Comparison of ENCODE assay signal across 11 cellular contexts in the genomic region with DNA sequence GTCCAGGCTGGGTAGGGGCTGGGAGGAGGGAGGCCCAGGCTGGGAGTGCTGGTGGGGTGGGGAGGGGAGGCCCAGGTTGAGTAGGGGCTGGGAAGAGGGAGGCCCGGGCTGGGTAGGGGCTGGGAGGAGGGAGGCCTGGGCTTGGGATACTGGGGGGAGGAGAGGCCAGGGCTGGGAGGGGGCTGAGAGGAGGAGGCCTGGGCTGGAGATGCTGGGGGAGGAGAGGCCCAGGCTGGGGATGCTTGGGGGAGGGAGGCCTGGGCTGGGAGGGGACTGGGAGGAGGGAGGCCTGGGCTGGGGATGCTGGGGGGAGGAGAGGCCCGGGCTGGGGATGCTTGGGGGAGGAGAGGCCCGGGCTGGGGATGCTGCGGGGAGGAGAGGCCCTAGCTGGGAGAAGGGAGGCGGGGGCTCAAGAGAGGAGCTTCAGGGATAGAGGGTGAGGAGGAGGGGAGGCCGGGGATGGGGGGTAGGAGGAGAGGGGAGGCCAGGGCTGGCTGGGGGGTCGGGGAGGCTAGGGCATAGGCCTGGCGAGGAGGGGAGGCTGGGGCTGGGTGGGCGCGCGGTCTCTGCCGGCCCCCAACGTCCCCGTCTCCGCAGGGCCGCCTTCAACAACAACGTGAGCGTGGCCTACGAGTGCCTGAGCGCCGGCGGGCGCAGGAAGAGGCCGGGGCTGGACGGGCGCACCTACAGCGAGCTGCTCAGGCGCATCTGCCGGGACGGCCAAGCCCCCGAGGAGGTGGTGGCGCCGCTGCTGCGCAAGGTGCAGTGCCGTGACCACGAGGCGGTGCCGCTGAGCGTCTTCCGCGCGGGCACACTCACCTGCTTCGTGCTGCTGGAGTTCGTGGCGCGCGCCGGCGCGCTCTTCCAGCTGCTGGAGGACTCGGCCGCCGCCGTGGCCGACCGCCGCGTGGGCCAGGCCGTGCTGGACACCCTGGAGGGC. TPM values are rescaled to one million over a fixed set of nuclear protein-coding genes. Genes with fewer than 3 reads are reported as not detected.
DNase-seq lines count a peak whose midpoint lies in the region; ATAC-seq, FAIRE-seq and TF ChIP-seq lines count a peak whose summit lies in the region.
"Had no signal": no experiment of that assay in that cellular context is flagged by ENCODE, and none has a peak within 500 bp of the region (broad histone marks: within the 10 kb centered on the region; RNA-seq: fewer than 3 reads in every experiment).

No MANE protein-coding gene starts in this region.

- H2AFZ ChIP-seq in H1 (ENCODE audit: low read length) = no peak overlapping the region

- intact Hi-C loops in CD4-positive, alpha-beta T cell (cut with DNase I, micrococcal nuclease) = loop anchor here in 1 of 2 experiments (1.0 kb wide), 1 partner anchor 13 kb away; a partner anchor contains a TSS

- peak overlapping the region in 1 of 4 experiments; percentile 34; a peak in 1 of 8 replicates for H3K4me3 ChIP-seq in H1 (ENCODE audit: extremely low read depth in 1 of 4, insufficient read depth in 2 of 4, low read depth in 3 of 4, low read length in 4 of 4)
- H3K4me3 ChIP-seq: suprapubic skin had no signal

- no peak overlapping the region for H2BK5ac ChIP-seq in H1 (ENCODE audit: low read depth, low read length)

- no peak overlapping the region for H2BK15ac ChIP-seq in H1 (ENCODE audit: low read length)

- peak; percentile 91 for ATAC-seq in CD4-positive, alpha-beta T cell (ENCODE audit: poor library complexity)
- no peak for ATAC-seq in HG03097 (IDR thresholded peaks at IDR 0.05; ENCODE audit: low FRiP score, unreplicated experiment)

- peak in 1 of 2 experiments; percentile 7; a peak in 1 of 4 replicates for TF ChIP-seq RAD21 in H1 (IDR thresholded peaks at IDR 0.05 in 1 of 2, conservative IDR thresholded peaks at IDR 0.05 in 1 of 2; ENCODE audit: low read depth in 2 of 2, low read length in 2 of 2)

- no peak overlapping the region for H3K27ac Mint-ChIP-seq in CD4-positive, alpha-beta T cell
- no peak overlapping the region for H3K27ac Mint-ChIP-seq in progenitor cell of endocrine pancreas

- H2BK120ac ChIP-seq in H1 (replicated peaks; ENCODE audit: low read depth, low read length) = no peak overlapping the region

- peaks cover 13% of the 10 kb centered on the region for H3K4me1 Mint-ChIP-seq in CD4-positive, alpha-beta T cell (ENCODE audit: low read depth)
- H3K4me1 Mint-ChIP-seq in progenitor cell of endocrine pancreas (ENCODE audit: low read depth) = peaks cover 7% of the 10 kb centered on the region

- FAIRE-seq in H1 (lab: Jason Lieb, UNC) = no peak

- H3K4me1 ChIP-seq in H1 (replicated peaks in 1 of 4; ENCODE audit: control insufficient read depth in 3 of 4, insufficient read depth in 4 of 4, low read length in 3 of 4) = no peaks in the 10 kb centered on the region
- H3K4me1 ChIP-seq: suprapubic skin had no signal

- H4K5ac ChIP-seq in H1 (ENCODE audit: insufficient read length, low read depth, low read length) = no peak overlapping the region

- no peak for TF ChIP-seq EP300 in H1 (IDR thresholded peaks at IDR 0.05; ENCODE audit: borderline replicate concordance in 1 of 2, low read depth in 2 of 2, low read length in 2 of 2)

- H3K23me2 ChIP-seq in H1 (ENCODE audit: low read depth, low read length) = no peaks in the 10 kb centered on the region

- WGBS in H1 (ENCODE audit: extremely low coverage in 1 of 2, insufficient coverage in 1 of 2, insufficient read length in 1 of 2, insufficient replicate concordance in 2 of 2, low coverage in 1 of 2, low lambda C conversion rate in 2 of 2, missing lambda C conversion rate in 1 of 2), 2 experiments = 37% methylated on average over 28 of the region's 59 CpGs; no CpG with 5 or more reads in 1 of the 2 experiments

- H2BK12ac ChIP-seq in H1 (ENCODE audit: low read depth, low read length) = no peak overlapping the region

- H3K9ac ChIP-seq in H1 (replicated peaks in 1 of 4; ENCODE audit: extremely low read depth in 1 of 4, low read depth in 3 of 4, low read length in 3 of 4) = no peak overlapping the region

- peak overlapping the region; percentile 48; the same call in 1 of the 2 replicates for H3K18ac ChIP-seq in H1 (ENCODE audit: extremely low read depth, low read length)

- CTCF ChIA-PET in CD4-positive, alpha-beta T cell (lab: Charles Lee) = interaction anchor here (0.6 to 1.4 kb wide), 5 partner anchors 8 to 53 kb away, joined by 3 to 13 read pairs (median 4); a partner anchor contains a TSS
- CTCF ChIA-PET in H1 (lab: Charles Lee; ENCODE audit: partially characterized antibody) = interaction anchor here (0.9 to 1.6 kb wide), 4 partner anchors 8 to 57 kb away, joined by 3 to 8 read pairs (median 4); a partner anchor contains a TSS

- TF ChIP-seq CTCF in CD4-positive, alpha-beta T cell (IDR thresholded peaks at IDR 0.05) = peak; percentile 17
- TF ChIP-seq CTCF in H1 (IDR thresholded peaks at IDR 0.05; ENCODE audit: control extremely low read depth in 1 of 3, insufficient read depth in 1 of 3, low read depth in 1 of 3, low read length in 3 of 3) = peak; percentile 12 to 47 (median 30); a peak in 3 of 4 replicates
- TF ChIP-seq CTCF in progenitor cell of endocrine pancreas (IDR thresholded peaks at IDR 0.05; ENCODE audit: unreplicated experiment) = peak; percentile 25

- no peak overlapping the region for H3K23ac ChIP-seq in H1 (ENCODE audit: insufficient read length)

- H4K20me1 ChIP-seq in H1 (replicated peaks in 1 of 2; ENCODE audit: control insufficient read depth in 1 of 2, insufficient read depth in 2 of 2, low read length in 2 of 2) = peaks cover 0 to 5% of the 10 kb centered on the region in 2 experiments

- no peak overlapping the region for H2BK20ac ChIP-seq in H1 (ENCODE audit: low read length)

- H3K27ac ChIP-seq in CD4-positive, alpha-beta T cell (ENCODE audit: low read depth, low read length) = peak overlapping the region; percentile 29
- H3K27ac ChIP-seq in H1 (ENCODE audit: low read depth, low read length) = no peak overlapping the region
- H3K27ac ChIP-seq: suprapubic skin had no signal

- no peaks in the 10 kb centered on the region for H3K79me2 ChIP-seq in H1 (ENCODE audit: control insufficient read depth in 1 of 2, insufficient read depth in 2 of 2, low read length in 2 of 2)

- DNase-seq in CD4-positive, alpha-beta T cell = peak; percentile 53 to 78 (median 64)
- DNase-seq in activated CD4-positive, alpha-beta T cell treated with anti-CD3 and anti-CD28 coated beads for 48 hours = peak; percentile 63
- DNase-seq in H1 (ENCODE audit: low read depth in 1 of 2, low spot score in 2 of 2) (peak in 1 of 2 experiments; percentile 75), progenitor cell of endocrine pancreas (ENCODE audit: low spot score, unreplicated experiment) (no peak), NCI-H1417 (lab: John Stamatoyannopoulos, UW) (no peak), GM19240 (ENCODE audit: insufficient read length, low spot score) (no peak), DMS 273 (lab: John Stamatoyannopoulos, UW; ENCODE audit: unreplicated experiment) (no peak)
- DNase-seq: midbrain, NCI-H2171 had no signal

- peak overlapping the region; percentile 57 for H4K8ac ChIP-seq in H1 (ENCODE audit: extremely low read depth, insufficient read depth, low read length)

- H3K56ac ChIP-seq in H1 (replicated peaks; ENCODE audit: insufficient read length, low read depth, low read length) = no peak overlapping the region

- no peak overlapping the region for H2AK5ac ChIP-seq in H1 (ENCODE audit: low read depth, low read length)

- peaks cover 5% of the 10 kb centered on the region; the same call in 1 of the 2 replicates for H3K79me1 ChIP-seq in H1 (ENCODE audit: low read depth, low read length)

- TF ChIP-seq POLR2A in H1 (IDR thresholded peaks at IDR 0.05; ENCODE audit: control extremely low read depth in 1 of 2, low read depth in 2 of 2, low read length in 2 of 2) = no peak

- H3K27me3 ChIP-seq in CD4-positive, alpha-beta T cell (ENCODE audit: control insufficient read depth, insufficient read depth, low read length) = no peaks in the 10 kb centered on the region
- 0 out of 7 replicates have a peak, but pooled peaks cover 0 to 5% (median 0%) of the 10 kb centered on the region in 4 experiments for H3K27me3 ChIP-seq in H1 (replicated peaks in 1 of 4; ENCODE audit: control insufficient read depth in 3 of 4, extremely low read depth in 1 of 4, insufficient read depth in 3 of 4, low read length in 3 of 4)
- H3K27me3 ChIP-seq: suprapubic skin had no signal

- H4K91ac ChIP-seq in H1 (replicated peaks; ENCODE audit: insufficient read length, low read length) = no peak overlapping the region

- H3K27me3 Mint-ChIP-seq in CD4-positive, alpha-beta T cell = no peaks in the 10 kb centered on the region
- peaks cover 12% of the 10 kb centered on the region for H3K27me3 Mint-ChIP-seq in progenitor cell of endocrine pancreas

- no peaks in the 10 kb centered on the region for H3K9me3 Mint-ChIP-seq in CD4-positive, alpha-beta T cell
- H3K9me3 Mint-ChIP-seq in progenitor cell of endocrine pancreas (ENCODE audit: low read depth) = no peaks in the 10 kb centered on the region

- no peak overlapping the region for H3K4me3 Mint-ChIP-seq in CD4-positive, alpha-beta T cell
- H3K4me3 Mint-ChIP-seq in progenitor cell of endocrine pancreas (ENCODE audit: low read depth) = no peak overlapping the region

- no peak overlapping the region for H3K4ac ChIP-seq in H1 (replicated peaks; ENCODE audit: insufficient read length, low read depth, low read length)

- no peaks in the 10 kb centered on the region for H3K9me3 ChIP-seq in CD4-positive, alpha-beta T cell (ENCODE audit: control insufficient read depth, low read length)
- H3K9me3 ChIP-seq in H1 (ENCODE audit: insufficient read depth in 2 of 2, low read depth in 1 of 2, low read length in 1 of 2) = peaks cover 10 to 21% of the 10 kb centered on the region in 2 experiments; a peak in 2 of 4 replicates
- H3K9me3 ChIP-seq: suprapubic skin had no signal

- POLR2A ChIA-PET in CD4-positive, alpha-beta T cell (lab: Charles Lee) = interaction anchor here (1.0 to 4.3 kb wide), 2 partner anchors 8 to 13 kb away, joined by 5 to 35 read pairs; a partner anchor contains a TSS
- POLR2A ChIA-PET in H1 (lab: Charles Lee; ENCODE audit: partially characterized antibody) = interaction anchor here (0.6 to 5.7 kb wide), 11 partner anchors 9 to 174 kb away, joined by 3 to 36 read pairs (median 3); a partner anchor contains a TSS

- no peaks in the 10 kb centered on the region for H3K36me3 Mint-ChIP-seq in CD4-positive, alpha-beta T cell (ENCODE audit: low read depth)
- peaks cover 11% of the 10 kb centered on the region for H3K36me3 Mint-ChIP-seq in progenitor cell of endocrine pancreas (ENCODE audit: insufficient read depth)

- H3K36me3 ChIP-seq in H1 (ENCODE audit: control insufficient read depth in 2 of 4, insufficient read depth in 4 of 4, low read length in 3 of 4) = peaks cover 3 to 7% (median 5%) of the 10 kb centered on the region in 4 experiments; a peak in 4 of 8 replicates
- H3K36me3 ChIP-seq: suprapubic skin had no signal

- no peak overlapping the region for H3K14ac ChIP-seq in H1 (ENCODE audit: insufficient read length)

- 0 out of 4 replicates have a peak overlapping the region, but pooled peaks of 1 of the 2 experiments have one; percentile 28 for H3K4me2 ChIP-seq in H1 (ENCODE audit: insufficient read depth in 1 of 2, low read depth in 2 of 2, low read length in 2 of 2)

RNA-seq across cellular contexts. Expression of a gene that starts 11.3 kb away (rescaled TPM):
- total RNA-seq in CD4-positive, alpha-beta T cell = 10 to 100 TPM; 17.2 to 18.2 TPM
- 9.1 and 10.2 TPM in 2 replicates for total RNA-seq in H1 (2021; fragmentation: NEBNext Ultra II Directional; extraction: Animal tissue kit (Norgen Biotek cat#: 25700))
- polyA plus RNA-seq in H1 (2011; rRNA removed) = 10.6 and 11.8 TPM in 2 replicates
- 12.2 TPM for polyA plus RNA-seq in H1 (2011; cell fraction: cytosol; rRNA removed)
- 8.0 TPM for polyA plus RNA-seq in H1 (2011; cell fraction: nucleus; rRNA removed)
- 3.4 to 7.4 TPM (median 7.1 TPM) in 4 replicates for polyA plus RNA-seq in H1 (2012, experiment 1 of 2)
- 2.8 TPM for polyA plus RNA-seq in H1 (2012, experiment 2 of 2)
- 4.2 TPM for polyA plus RNA-seq in H1 (2013, experiment 1 of 2)
- polyA plus RNA-seq in H1 (2013, experiment 2 of 2) = 4.2 TPM
- polyA minus RNA-seq in H1 (2011; rRNA and poly(A)+ RNA removed) = 0.59 and 0.60 TPM in 2 replicates
- 3.4 TPM for polyA minus RNA-seq in H1 (2011; cell fraction: cytosol; rRNA and poly(A)+ RNA removed)
- 6.8 TPM for polyA minus RNA-seq in H1 (2011; cell fraction: nucleus; rRNA and poly(A)+ RNA removed)
- total RNA-seq in progenitor cell of endocrine pancreas = 16.4 and 18.0 TPM in 2 replicates

RNA-seq across cellular contexts. Expression of a gene that starts 13.0 kb away (rescaled TPM):
- 10 to 100 TPM; 38.5 to 43.4 TPM for total RNA-seq in CD4-positive, alpha-beta T cell
- 129 and 133 TPM in 2 replicates for total RNA-seq in H1 (2021; fragmentation: NEBNext Ultra II Directional; extraction: Animal tissue kit (Norgen Biotek cat#: 25700))
- polyA plus RNA-seq in H1 (2011; rRNA removed) = 95.9 and 152 TPM in 2 replicates
- polyA plus RNA-seq in H1 (2011; cell fraction: cytosol; rRNA removed) = 118 TPM
- 164 TPM for polyA plus RNA-seq in H1 (2011; cell fraction: nucleus; rRNA removed)
- 96.1 to 118 TPM (median 105 TPM) in 4 replicates for polyA plus RNA-seq in H1 (2012, experiment 1 of 2)
- polyA plus RNA-seq in H1 (2012, experiment 2 of 2) = 88.6 TPM
- 91.1 TPM for polyA plus RNA-seq in H1 (2013, experiment 1 of 2)
- polyA plus RNA-seq in H1 (2013, experiment 2 of 2) = 90.3 TPM
- 24.6 and 40.1 TPM in 2 replicates for polyA minus RNA-seq in H1 (2011; rRNA and poly(A)+ RNA removed)
- polyA minus RNA-seq in H1 (2011; cell fraction: cytosol; rRNA and poly(A)+ RNA removed) = 50.3 TPM
- polyA minus RNA-seq in H1 (2011; cell fraction: nucleus; rRNA and poly(A)+ RNA removed) = 45.6 TPM
- 96.9 and 100 TPM in 2 replicates for total RNA-seq in progenitor cell of endocrine pancreas

RNA-seq across cellular contexts. Expression of a gene that starts 22.3 kb away (rescaled TPM):
- total RNA-seq in CD4-positive, alpha-beta T cell = under 1 TPM; 0.20 to 0.91 TPM
- total RNA-seq in H1 (2021; fragmentation: NEBNext Ultra II Directional; extraction: Animal tissue kit (Norgen Biotek cat#: 25700)) = 3.0 and 3.1 TPM in 2 replicates
- polyA plus RNA-seq in H1 (2011; rRNA removed) = 2.3 and 5.3 TPM in 2 replicates
- 2.9 TPM for polyA plus RNA-seq in H1 (2011; cell fraction: cytosol; rRNA removed)
- polyA plus RNA-seq in H1 (2011; cell fraction: nucleus; rRNA removed) = 6.2 TPM
- 1.3 to 3.4 TPM (median 2.3 TPM) in 4 replicates for polyA plus RNA-seq in H1 (2012, experiment 1 of 2)
- polyA plus RNA-seq in H1 (2012, experiment 2 of 2) = 1.0 TPM
- 2.6 TPM for polyA plus RNA-seq in H1 (2013, experiment 1 of 2)
- 2.6 TPM for polyA plus RNA-seq in H1 (2013, experiment 2 of 2)
- 0.44 and 0.57 TPM in 2 replicates for polyA minus RNA-seq in H1 (2011; rRNA and poly(A)+ RNA removed)
- 3.5 TPM for polyA minus RNA-seq in H1 (2011; cell fraction: cytosol; rRNA and poly(A)+ RNA removed)
- polyA minus RNA-seq in H1 (2011; cell fraction: nucleus; rRNA and poly(A)+ RNA removed) = 1.9 TPM
- total RNA-seq in progenitor cell of endocrine pancreas = 0.77 and 1.0 TPM in 2 replicates

RNA-seq across cellular contexts. Expression of a gene that starts 25.3 kb away (rescaled TPM):
- total RNA-seq in CD4-positive, alpha-beta T cell = 10 to 100 TPM; 41.6 to 46.3 TPM
- total RNA-seq in H1 (2021; fragmentation: NEBNext Ultra II Directional; extraction: Animal tissue kit (Norgen Biotek cat#: 25700)) = 0.32 and 0.59 TPM in 2 replicates
- 0.09 and 0.19 TPM in 2 replicates for polyA plus RNA-seq in H1 (2011; rRNA removed)
- 0.26 TPM for polyA plus RNA-seq in H1 (2011; cell fraction: cytosol; rRNA removed)
- 0.91 TPM for polyA plus RNA-seq in H1 (2011; cell fraction: nucleus; rRNA removed)
- polyA plus RNA-seq in H1 (2012, experiment 1 of 2) = 0.20 to 0.40 TPM in 2 of 4 replicates, not detected in the others
- 0.45 TPM for polyA plus RNA-seq in H1 (2012, experiment 2 of 2)
- polyA plus RNA-seq in H1 (2013, experiment 1 of 2) = 0.12 TPM
- polyA plus RNA-seq in H1 (2013, experiment 2 of 2) = 0.22 TPM
- polyA minus RNA-seq in H1 (2011; rRNA and poly(A)+ RNA removed) = not detected in 2 replicates
- polyA minus RNA-seq in H1 (2011; cell fraction: cytosol; rRNA and poly(A)+ RNA removed) = not detected
- not detected for polyA minus RNA-seq in H1 (2011; cell fraction: nucleus; rRNA and poly(A)+ RNA removed)
- 0.31 TPM in 1 of 2 replicates, not detected in the other for total RNA-seq in progenitor cell of endocrine pancreas

RNA-seq across cellular contexts. Expression of a gene that starts 53.8 kb away (rescaled TPM):
- 10 to 100 TPM; 68.7 to 71.6 TPM for total RNA-seq in CD4-positive, alpha-beta T cell
- 726 and 743 TPM in 2 replicates for total RNA-seq in H1 (2021; fragmentation: NEBNext Ultra II Directional; extraction: Animal tissue kit (Norgen Biotek cat#: 25700))
- 1,055 and 1,381 TPM in 2 replicates for polyA plus RNA-seq in H1 (2011; rRNA removed)
- 777 TPM for polyA plus RNA-seq in H1 (2011; cell fraction: cytosol; rRNA removed)
- 835 TPM for polyA plus RNA-seq in H1 (2011; cell fraction: nucleus; rRNA removed)
- 563 to 829 TPM (median 731 TPM) in 4 replicates for polyA plus RNA-seq in H1 (2012, experiment 1 of 2)
- 1,009 TPM for polyA plus RNA-seq in H1 (2012, experiment 2 of 2)
- polyA plus RNA-seq in H1 (2013, experiment 1 of 2) = 1,327 TPM
- 1,362 TPM for polyA plus RNA-seq in H1 (2013, experiment 2 of 2)
- 300 and 353 TPM in 2 replicates for polyA minus RNA-seq in H1 (2011; rRNA and poly(A)+ RNA removed)
- polyA minus RNA-seq in H1 (2011; cell fraction: cytosol; rRNA and poly(A)+ RNA removed) = 459 TPM
- 278 TPM for polyA minus RNA-seq in H1 (2011; cell fraction: nucleus; rRNA and poly(A)+ RNA removed)
- total RNA-seq in progenitor cell of endocrine pancreas = 464 and 472 TPM in 2 replicates

Comparison
In these comparisons a context has a peak if more than half of its experiments do, and no peak if none do; other contexts are left out.
1. DNase-seq: peak in CD4-positive, alpha-beta T cell (10 of 10) and activated CD4-positive, alpha-beta T cell treated with anti-CD3 and anti-CD28 coated beads for 48 hours (single experiment); none in progenitor cell of endocrine pancreas (single experiment), NCI-H1417 (0 of 3), GM19240 (single experiment) and DMS 273 (single experiment).
2. Peak in every context shown above with its lines, with median percentiles within 50 percentile points of each other: CTCF ChIP-seq.